Comparison of ENCODE assay signal across 1 cellular context in genomic region chr22:28904211-28904808, GRCh38.
TF ChIP-seq lines count a peak whose summit lies in the region.

No MANE protein-coding gene starts in this region.

TF ChIP-seq in HepG2, 621 proteins besides CTCF, POLR2A, EP300 and RAD21 (continued from another document):
- TF ChIP-seq ZNF766 (CRISPR knock-in tag; IDR thresholded peaks at IDR 0.05; ENCODE audit: borderline replicate concordance) (no peak), ZNF263 (CRISPR knock-in tag; IDR thresholded peaks at IDR 0.05) (no peak), RBAK (CRISPR knock-in tag; IDR thresholded peaks at IDR 0.05) (no peak), ZNF160 (CRISPR knock-in tag; IDR thresholded peaks at IDR 0.05) (no peak), CAMTA2 (CRISPR knock-in tag; IDR thresholded peaks at IDR 0.05; ENCODE audit: borderline replicate concordance) (no peak), JDP2 (CRISPR knock-in tag; IDR thresholded peaks at IDR 0.05; ENCODE audit: borderline replicate concordance) (no peak), RORA (CRISPR knock-in tag; IDR thresholded peaks at IDR 0.05) (no peak), GZF1 (CRISPR knock-in tag; IDR thresholded peaks at IDR 0.05) (no peak), ZNF549 (CRISPR knock-in tag; IDR thresholded peaks at IDR 0.05) (no peak), KDM6A (CRISPR knock-in tag; IDR thresholded peaks at IDR 0.05; ENCODE audit: low read depth) (no peak), IKZF4 (CRISPR knock-in tag; IDR thresholded peaks at IDR 0.05; ENCODE audit: borderline replicate concordance, low read depth, not compliant biosample characterization) (no peak), ARID4A (CRISPR knock-in tag; IDR thresholded peaks at IDR 0.05; ENCODE audit: borderline replicate concordance) (no peak), MTF1 (CRISPR knock-in tag; IDR thresholded peaks at IDR 0.05) (no peak), PBX2 (CRISPR knock-in tag; IDR thresholded peaks at IDR 0.05) (no peak), ZNF572 (CRISPR knock-in tag; IDR thresholded peaks at IDR 0.05) (no peak)
